1 cellular context compared by ENCODE assay signal in the genomic region with DNA sequence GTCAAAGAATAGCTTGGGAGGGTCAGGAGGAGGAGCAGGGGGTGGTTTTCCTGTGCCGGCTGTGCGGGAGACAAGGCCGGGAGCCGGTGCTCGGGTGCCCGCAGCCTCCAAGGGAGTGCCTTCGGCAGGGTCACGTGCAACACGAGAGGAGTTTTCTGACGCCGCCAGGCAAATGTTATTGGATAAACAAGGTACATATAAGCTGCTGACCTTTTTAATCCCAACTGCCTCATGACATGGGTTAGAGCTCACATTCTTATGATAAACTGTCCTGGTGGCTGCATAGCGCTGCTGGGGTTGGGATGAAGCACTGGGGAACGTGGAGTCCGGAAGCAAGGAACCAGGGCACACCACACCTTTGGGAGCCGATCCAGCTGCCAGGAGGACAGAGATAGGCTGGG.
TF ChIP-seq lines count a peak whose summit lies in the region.

No MANE protein-coding gene starts in this region.

TF ChIP-seq in WTC11, 78 proteins besides CTCF, POLR2A, EP300 and RAD21 (continued from another document):
- TF ChIP-seq ZNF281 (CRISPR knock-in tag; IDR thresholded peaks at IDR 0.05), result no peak
- TF ChIP-seq, protein P1, sequence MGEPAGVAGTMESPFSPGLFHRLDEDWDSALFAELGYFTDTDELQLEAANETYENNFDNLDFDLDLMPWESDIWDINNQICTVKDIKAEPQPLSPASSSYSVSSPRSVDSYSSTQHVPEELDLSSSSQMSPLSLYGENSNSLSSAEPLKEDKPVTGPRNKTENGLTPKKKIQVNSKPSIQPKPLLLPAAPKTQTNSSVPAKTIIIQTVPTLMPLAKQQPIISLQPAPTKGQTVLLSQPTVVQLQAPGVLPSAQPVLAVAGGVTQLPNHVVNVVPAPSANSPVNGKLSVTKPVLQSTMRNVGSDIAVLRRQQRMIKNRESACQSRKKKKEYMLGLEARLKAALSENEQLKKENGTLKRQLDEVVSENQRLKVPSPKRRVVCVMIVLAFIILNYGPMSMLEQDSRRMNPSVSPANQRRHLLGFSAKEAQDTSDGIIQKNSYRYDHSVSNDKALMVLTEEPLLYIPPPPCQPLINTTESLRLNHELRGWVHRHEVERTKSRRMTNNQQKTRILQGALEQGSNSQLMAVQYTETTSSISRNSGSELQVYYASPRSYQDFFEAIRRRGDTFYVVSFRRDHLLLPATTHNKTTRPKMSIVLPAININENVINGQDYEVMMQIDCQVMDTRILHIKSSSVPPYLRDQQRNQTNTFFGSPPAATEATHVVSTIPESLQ (CRISPR knock-in tag; IDR thresholded peaks at IDR 0.05), result no peak
- no peak for TF ChIP-seq AFF4 (CRISPR knock-in tag; IDR thresholded peaks at IDR 0.05; ENCODE audit: borderline replicate concordance)
- TF ChIP-seq CBFB (CRISPR knock-in tag; IDR thresholded peaks at IDR 0.05; ENCODE audit: low read depth), result no peak
- no peak for TF ChIP-seq IRF1 (CRISPR knock-in tag; IDR thresholded peaks at IDR 0.05)
- TF ChIP-seq ERG (CRISPR knock-in tag; IDR thresholded peaks at IDR 0.05), result no peak
- TF ChIP-seq, protein P2, sequence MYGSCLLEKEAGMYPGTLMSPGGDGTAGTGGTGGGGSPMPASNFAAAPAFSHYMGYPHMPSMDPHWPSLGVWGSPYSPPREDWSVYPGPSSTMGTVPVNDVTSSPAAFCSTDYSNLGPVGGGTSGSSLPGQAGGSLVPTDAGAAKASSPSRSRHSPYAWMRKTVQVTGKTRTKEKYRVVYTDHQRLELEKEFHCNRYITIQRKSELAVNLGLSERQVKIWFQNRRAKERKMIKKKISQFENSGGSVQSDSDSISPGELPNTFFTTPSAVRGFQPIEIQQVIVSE (CRISPR knock-in tag; IDR thresholded peaks at IDR 0.05; ENCODE audit: borderline replicate concordance), result no peak
